Comparison of ENCODE assay signal across 17 cellular contexts in genomic region chrX:13190051-13190450, GRCh38.
"Had no signal": no experiment of that assay in that cellular context is flagged by ENCODE, and none has a peak within 500 bp of the region (broad histone marks: within the 10 kb centered on the region; RNA-seq: fewer than 3 reads in every experiment).

No MANE protein-coding gene starts in this region.

- H3K9ac ChIP-seq: neural progenitor cell had no signal

- H3K27ac Mint-ChIP-seq: endodermal cell, mesothelial cell of epicardium, neural progenitor cell had no signal

- H3K36me3 ChIP-seq: ascending aorta, gastrocnemius medialis, neural progenitor cell, right lobe of liver had no signal

- H3K4me3 Mint-ChIP-seq: endodermal cell, mesothelial cell of epicardium, neural progenitor cell had no signal

- DNase-seq: activated CD4-positive, alpha-beta T cell treated with anti-CD3 and anti-CD28 coated beads, Interleukin-2, amount 50 U/mL, for 1 hour; activated CD4-positive, CD25-positive, alpha-beta regulatory T cell; activated CD8-positive, alpha-beta memory T cell treated with anti-CD3 and anti-CD28 coated beads for 24 hours; activated naive CD4-positive, alpha-beta T cell; endodermal cell; gastrocnemius medialis; psoas muscle; right lobe of liver; stimulated activated CD4-positive, alpha-beta T cell treated with anti-CD3 and anti-CD28 coated beads, Interleukin-4, amount 100 ng/mL, for 4 hours; stimulated activated CD8-positive, alpha-beta memory T cell treated with anti-CD3 and anti-CD28 coated beads, Interleukin-4, amount 100 ng/mL, for 48 hours; stimulated activated naive CD4-positive, alpha-beta T cell treated with Interleukin-2 at 50 U/mL for 16 hours; trophoblast cell had no signal

- H3K36me3 Mint-ChIP-seq: mesothelial cell of epicardium, neural progenitor cell had no signal

- H3K9me3 ChIP-seq: ascending aorta, gastrocnemius medialis, right lobe of liver had no signal

- H3K4me1 ChIP-seq: ascending aorta, gastrocnemius medialis, neural progenitor cell, psoas muscle, right lobe of liver had no signal

- H3K4me3 ChIP-seq: ascending aorta, gastrocnemius medialis, lung, neural progenitor cell, psoas muscle, right lobe of liver, smooth muscle cell had no signal

- H3K4me1 Mint-ChIP-seq: endodermal cell had no signal

- H3K27ac ChIP-seq: ascending aorta, gastrocnemius medialis, neural progenitor cell, psoas muscle, right lobe of liver had no signal

- H3K27me3 ChIP-seq: ascending aorta, gastrocnemius medialis, neural progenitor cell, right lobe of liver had no signal
